ENCODE assay signal across 29 cellular contexts in genomic region chr10:74400186-74400585, GRCh38.
"Had no signal": no experiment of that assay in that cellular context is flagged by ENCODE, and none has a peak within 500 bp of the region (broad histone marks: within the 10 kb centered on the region; RNA-seq: fewer than 3 reads in every experiment).

No MANE protein-coding gene starts in this region.

- H3K4me1 ChIP-seq: colonic mucosa, esophagus muscularis mucosa, esophagus squamous epithelium, foreskin keratinocyte, gastrocnemius medialis, gastroesophageal sphincter, heart left ventricle, heart right ventricle had no signal

- H3K27ac Mint-ChIP-seq: dendritic cell treated with granulocyte-macrophage colony-stimulating factor and Interleukin-4, amounts not matched to agents 40 ng/mL and 50 ng/mL, for 4 days; effector memory CD8-positive, alpha-beta T cell; endodermal cell had no signal

- H3K4me3 ChIP-seq: colonic mucosa, coronary artery, dorsolateral prefrontal cortex, esophagus muscularis mucosa, esophagus squamous epithelium, gastrocnemius medialis, gastroesophageal sphincter, heart left ventricle, heart right ventricle had no signal

- H3K36me3 ChIP-seq: colonic mucosa, esophagus muscularis mucosa, gastrocnemius medialis, heart left ventricle had no signal

- FAIRE-seq: colon, endometrium, endothelial cell of umbilical vein, frontal cortex had no signal

- H3K4me1 Mint-ChIP-seq: endodermal cell had no signal

- H3K4me3 Mint-ChIP-seq: dendritic cell treated with granulocyte-macrophage colony-stimulating factor and Interleukin-4, amounts not matched to agents 40 ng/mL and 50 ng/mL, for 4 days; effector memory CD8-positive, alpha-beta T cell; endodermal cell had no signal

- H3K27me3 Mint-ChIP-seq: dendritic cell treated with granulocyte-macrophage colony-stimulating factor and Interleukin-4, amounts not matched to agents 40 ng/mL and 50 ng/mL, for 4 days; effector memory CD8-positive, alpha-beta T cell had no signal

- H3K27ac ChIP-seq: colonic mucosa, coronary artery, dorsolateral prefrontal cortex, epithelial cell of prostate, esophagus muscularis mucosa, esophagus squamous epithelium, foreskin keratinocyte, gastrocnemius medialis, gastroesophageal sphincter, heart left ventricle, heart right ventricle had no signal

- DNase-seq: colonic mucosa; cortex of kidney; dermis blood vessel endothelial cell; dorsolateral prefrontal cortex; effector CD4-positive, alpha-beta T cell; effector CD8-positive, alpha-beta T cell; effector memory CD4-positive, alpha-beta T cell; effector memory CD8-positive, alpha-beta T cell; endodermal cell; erythroblast; esophagus squamous epithelium; foreskin fibroblast; foreskin keratinocyte; foreskin melanocyte; gastrocnemius medialis; glutamatergic neuron; head of caudate nucleus; heart left ventricle; heart right ventricle had no signal

- ATAC-seq: effector memory CD8-positive, alpha-beta T cell; esophagus mucosa; foreskin keratinocyte; gastrocnemius medialis; gastroesophageal sphincter; heart left ventricle; heart right ventricle had no signal

- H3K9me3 Mint-ChIP-seq: effector memory CD8-positive, alpha-beta T cell had no signal

- H3K9me3 ChIP-seq: colonic mucosa, gastrocnemius medialis had no signal

- H3K27me3 ChIP-seq: colonic mucosa, dorsolateral prefrontal cortex, esophagus muscularis mucosa, esophagus squamous epithelium, foreskin keratinocyte, gastrocnemius medialis, gastroesophageal sphincter, heart left ventricle, heart right ventricle had no signal
